In the genomic region with DNA sequence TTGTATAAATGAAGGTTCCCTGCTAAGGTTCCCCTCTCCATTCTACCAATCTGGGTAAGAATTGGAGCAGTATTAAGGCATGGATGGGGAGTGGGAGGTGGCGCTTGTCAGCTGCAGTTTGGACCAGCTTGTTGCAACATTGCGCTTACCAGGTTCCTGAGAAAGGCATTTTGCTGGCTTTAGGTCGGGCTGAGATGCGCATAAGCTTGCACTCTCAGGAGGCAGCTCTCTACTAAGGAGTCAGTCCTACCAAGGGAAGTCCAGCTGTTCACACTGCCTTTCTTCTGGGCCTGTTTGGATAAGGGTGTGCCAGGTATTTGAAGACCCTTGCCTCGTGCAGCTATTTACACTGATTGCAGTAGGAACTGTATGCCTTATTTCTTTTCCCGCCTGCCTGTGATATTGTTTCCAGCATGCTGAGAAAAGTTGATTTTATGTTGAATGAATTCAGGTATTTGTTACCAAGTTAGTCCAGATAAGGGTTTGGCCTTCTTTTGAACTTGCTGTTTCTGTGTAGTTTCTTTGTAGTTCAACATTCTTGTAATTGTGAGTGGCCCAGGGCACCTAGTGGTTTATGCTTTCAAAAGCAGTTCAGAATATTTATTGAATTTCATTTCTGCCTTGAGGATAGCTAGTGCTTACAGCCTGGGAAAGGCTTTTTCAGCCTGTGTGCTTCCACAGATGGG, we compare ENCODE assay signal across 9 cellular contexts. TPM values are rescaled to one million over a fixed set of nuclear protein-coding genes. Genes with fewer than 3 reads are reported as not detected.
DNase-seq lines count a peak whose midpoint lies in the region; ATAC-seq, FAIRE-seq and TF ChIP-seq lines count a peak whose summit lies in the region.
"Had no signal": no experiment of that assay in that cellular context is flagged by ENCODE, and none has a peak within 500 bp of the region (broad histone marks: within the 10 kb centered on the region; RNA-seq: fewer than 3 reads in every experiment).

No MANE protein-coding gene starts in this region.

- peak overlapping the region; percentile 85 for H3K4me3 Mint-ChIP-seq in activated naive CD8-positive, alpha-beta T cell treated with anti-CD3 and anti-CD28 coated beads, Interleukin-2, amount 50 U/mL, for 24 hours
- H3K4me3 Mint-ChIP-seq in type B pancreatic cell = peak overlapping the region; percentile 91

- H2AFZ ChIP-seq in keratinocyte (ENCODE audit: control insufficient read depth, low read length) = no peak overlapping the region

- H3K4me1 Mint-ChIP-seq in activated naive CD8-positive, alpha-beta T cell treated with anti-CD3 and anti-CD28 coated beads, Interleukin-2, amount 50 U/mL, for 24 hours = peaks cover 57% of the 10 kb centered on the region
- peaks cover 54% of the 10 kb centered on the region for H3K4me1 Mint-ChIP-seq in type B pancreatic cell (ENCODE audit: unreplicated experiment)

- H3K27me3 ChIP-seq in heart right ventricle (no peaks in the 10 kb centered on the region), keratinocyte (ENCODE audit: control insufficient read depth, extremely low read depth, insufficient read depth, low read length) (no peaks in the 10 kb centered on the region)

- H3K27me3 Mint-ChIP-seq in activated naive CD8-positive, alpha-beta T cell treated with anti-CD3 and anti-CD28 coated beads, Interleukin-2, amount 50 U/mL, for 24 hours = no peaks in the 10 kb centered on the region
- H3K27me3 Mint-ChIP-seq in type B pancreatic cell = no peaks in the 10 kb centered on the region

- H3K4me2 ChIP-seq in keratinocyte (ENCODE audit: control insufficient read depth, extremely low read depth, insufficient read depth, low read depth, low read length) = peak overlapping the region; percentile 95

- peaks cover 63% of the 10 kb centered on the region for H3K79me2 ChIP-seq in keratinocyte (ENCODE audit: control insufficient read depth, insufficient read depth, low read length)

- H3K27ac ChIP-seq in heart right ventricle = peak overlapping the region in 9 of 10 donors; percentile 32 to 95 (median 91)
- H3K27ac ChIP-seq in keratinocyte (ENCODE audit: control insufficient read depth, insufficient read depth, low read length) = no peak overlapping the region

- peak overlapping the region; percentile 68 to 98 (median 90) for H3K4me3 ChIP-seq in heart right ventricle
- H3K4me3 ChIP-seq in keratinocyte (ENCODE audit: control insufficient read depth in 2 of 3, extremely low read depth in 1 of 3, insufficient read depth in 2 of 3, low read depth in 1 of 3, low read length in 3 of 3) = peak overlapping the region in 2 of 3 experiments; percentile 83 to 87

- H3K9me3 Mint-ChIP-seq in activated naive CD8-positive, alpha-beta T cell treated with anti-CD3 and anti-CD28 coated beads, Interleukin-2, amount 50 U/mL, for 24 hours = no peaks in the 10 kb centered on the region
- no peaks in the 10 kb centered on the region for H3K9me3 Mint-ChIP-seq in type B pancreatic cell

- intact Hi-C loops in heart right ventricle (cut with DNase I) = loop anchor here in 3 of 10 donors (5.0 kb wide), 2 partner anchors 37 to 42 kb away; no protein-coding TSS in a partner anchor
- intact Hi-C loops in cardiac septum (cut with DNase I) = no loop called here

- FAIRE-seq in keratinocyte (lab: Jason Lieb, UNC) = no peak

- peaks cover 5 to 81% (median 72%) of the 10 kb centered on the region in 9 donors for H3K4me1 ChIP-seq in heart right ventricle
- H3K4me1 ChIP-seq in keratinocyte (ENCODE audit: control insufficient read depth, extremely low read depth, insufficient read depth, low read length) = peaks cover 20% of the 10 kb centered on the region

- H3K9me1 ChIP-seq in keratinocyte (ENCODE audit: control insufficient read depth, extremely low read depth, insufficient read depth, low read length) = no peaks in the 10 kb centered on the region

- ATAC-seq in heart right ventricle (no peak), HG02763 (IDR thresholded peaks at IDR 0.05; ENCODE audit: unreplicated experiment) (no peak)
- ATAC-seq in activated naive CD8-positive, alpha-beta T cell treated with anti-CD3 and anti-CD28 coated beads, Interleukin-2, amount 50 U/mL, for 24 hours = no peak

- 64 to 68% methylated on average over 6 of the region's 6 CpGs for WGBS in heart right ventricle, 2 donors

- TF ChIP-seq CTCF in heart right ventricle (IDR thresholded peaks at IDR 0.05) (no peak), keratinocyte (optimal IDR thresholded peaks at IDR 0.05 in 1 of 3, IDR thresholded peaks at IDR 0.05 in 1 of 3, conservative IDR thresholded peaks at IDR 0.05 in 1 of 3; ENCODE audit: extremely low read depth in 1 of 3, insufficient read depth in 2 of 3, low read length in 3 of 3) (no peak), type B pancreatic cell (conservative IDR thresholded peaks at IDR 0.05) (peak; percentile 15)

- H4K20me1 ChIP-seq in keratinocyte (ENCODE audit: control insufficient read depth, extremely low read depth, insufficient read depth, low read length) = peaks cover 11% of the 10 kb centered on the region

- peaks cover 13% of the 10 kb centered on the region for H3K36me3 Mint-ChIP-seq in activated naive CD8-positive, alpha-beta T cell treated with anti-CD3 and anti-CD28 coated beads, Interleukin-2, amount 50 U/mL, for 24 hours (ENCODE audit: low read depth)
- H3K36me3 Mint-ChIP-seq in type B pancreatic cell = peaks cover 7% of the 10 kb centered on the region

- no peak overlapping the region for H3K9ac ChIP-seq in keratinocyte (ENCODE audit: control insufficient read depth, extremely low read depth, insufficient read depth, low read length)

- no peak for DNase-seq in heart right ventricle
- no peak for DNase-seq in cardiac septum (ENCODE audit: low spot score)
- DNase-seq in activated naive CD8-positive, alpha-beta T cell treated with anti-CD3 and anti-CD28 coated beads, Interleukin-2, amount 50 U/mL, for 24 hours = no peak
- no peak for DNase-seq in keratinocyte (ENCODE audit: low read depth, low spot score)
- DNase-seq in type B pancreatic cell (ENCODE audit: extremely low spot score, unreplicated experiment) = no peak
- no peak for DNase-seq in SK-N-DZ (ENCODE audit: low spot score)
- DNase-seq in AML-193 (lab: John Stamatoyannopoulos, UW) = no peak
- DNase-seq: H7 had no signal

- dilution Hi-C loops in keratinocyte (cut with MboI; ENCODE audit: extremely low pct_ligation_motif_present, low sequenced_read_pairs) = no loop called here

- no peak overlapping the region for H3K27ac Mint-ChIP-seq in activated naive CD8-positive, alpha-beta T cell treated with anti-CD3 and anti-CD28 coated beads, Interleukin-2, amount 50 U/mL, for 24 hours
- H3K27ac Mint-ChIP-seq in type B pancreatic cell = peak overlapping the region; percentile 73

- peaks cover 0 to 19% (median 7%) of the 10 kb centered on the region in 9 donors for H3K36me3 ChIP-seq in heart right ventricle
- H3K36me3 ChIP-seq in keratinocyte (ENCODE audit: control insufficient read depth in 2 of 2, extremely low read depth in 1 of 2, insufficient read depth in 2 of 2, low read length in 2 of 2) = peaks cover 4 to 11% of the 10 kb centered on the region in 2 experiments

- H3K9me3 ChIP-seq in heart right ventricle = no peaks in the 10 kb centered on the region
- H3K9me3 ChIP-seq in keratinocyte (ENCODE audit: control insufficient read depth, low read depth, low read length) = no peaks in the 10 kb centered on the region

RNA-seq across cellular contexts. Expression of a gene that starts 2.6 kb away (rescaled TPM):
- total RNA-seq in heart right ventricle = 100 to 1,000 TPM in 8 of 10 donors, 10 to 100 TPM in 2; 95.1 to 179 (median 118) TPM
- polyA plus RNA-seq in heart right ventricle = 10 to 100 TPM; 35.3 to 59.2 TPM
- total RNA-seq in cardiac septum = 103 TPM
- polyA plus RNA-seq in keratinocyte = 38.8 to 65.2 TPM (median 46.7 TPM) in 3 replicates
- 34.8 TPM for polyA plus RNA-seq in keratinocyte (2011; ENCODE audit: low read depth)
- polyA plus RNA-seq in keratinocyte (2011; cell fraction: cytosol; rRNA removed) = 41.7 and 42.4 TPM in 2 replicates
- polyA plus RNA-seq in keratinocyte (2011; cell fraction: nucleus; rRNA removed) = 53.4 and 59.7 TPM in 2 replicates
- polyA plus RNA-seq in keratinocyte (2012; ENCODE audit: low replicate concordance) = 32.2 and 71.1 TPM in 2 replicates
- polyA minus RNA-seq in keratinocyte = 52.8 to 79.7 TPM (median 56.2 TPM) in 3 replicates
- 41.1 TPM for polyA minus RNA-seq in keratinocyte (2011; cell fraction: cytosol; rRNA and poly(A)+ RNA removed)
- polyA minus RNA-seq in keratinocyte (2011; cell fraction: nucleus; rRNA and poly(A)+ RNA removed) = 37.7 and 86.7 TPM in 2 replicates
- total RNA-seq in type B pancreatic cell (ENCODE audit: low replicate concordance) = 168 and 172 TPM in 2 replicates
- 74.0 and 94.2 TPM in 2 replicates for polyA plus RNA-seq in SK-N-DZ (2014; cell fraction: cytosol; rRNA removed)
- 49.1 and 55.5 TPM in 2 replicates for polyA plus RNA-seq in SK-N-DZ (2014; cell fraction: nucleus; rRNA removed)

RNA-seq across cellular contexts. Expression of a gene that starts 20.7 kb away (rescaled TPM):
- total RNA-seq in heart right ventricle = 10 to 100 TPM in 5 of 10 donors, 1 to 10 TPM in 5; 5.9 to 15.4 (median 9.6) TPM
- polyA plus RNA-seq in heart right ventricle = 1 to 10 TPM; 5.0 to 9.5 TPM
- total RNA-seq in cardiac septum = 10.9 TPM
- 22.0 to 22.8 TPM (median 22.1 TPM) in 3 replicates for polyA plus RNA-seq in keratinocyte
- 6.2 TPM for polyA plus RNA-seq in keratinocyte (2011; ENCODE audit: low read depth)
- polyA plus RNA-seq in keratinocyte (2011; cell fraction: cytosol; rRNA removed) = 20.2 and 26.4 TPM in 2 replicates
- 25.0 and 27.4 TPM in 2 replicates for polyA plus RNA-seq in keratinocyte (2011; cell fraction: nucleus; rRNA removed)
- 15.8 and 16.9 TPM in 2 replicates for polyA plus RNA-seq in keratinocyte (2012; ENCODE audit: low replicate concordance)
- polyA minus RNA-seq in keratinocyte = 13.0 to 23.7 TPM (median 21.0 TPM) in 3 replicates
- 20.3 TPM for polyA minus RNA-seq in keratinocyte (2011; cell fraction: cytosol; rRNA and poly(A)+ RNA removed)
- 11.0 and 16.7 TPM in 2 replicates for polyA minus RNA-seq in keratinocyte (2011; cell fraction: nucleus; rRNA and poly(A)+ RNA removed)
- 39.2 and 57.2 TPM in 2 replicates for total RNA-seq in type B pancreatic cell (ENCODE audit: low replicate concordance)
- polyA plus RNA-seq in SK-N-DZ (2014; cell fraction: cytosol; rRNA removed) = 32.6 TPM in 2 replicates
- polyA plus RNA-seq in SK-N-DZ (2014; cell fraction: nucleus; rRNA removed) = 22.6 and 23.9 TPM in 2 replicates

RNA-seq across cellular contexts. Expression of a gene that starts 36.1 kb away (rescaled TPM):
- 100 to 1,000 TPM in 1 of 10 donors, 10 to 100 TPM in 9; 67.0 to 119 (median 77.9) TPM for total RNA-seq in heart right ventricle
- polyA plus RNA-seq in heart right ventricle = 10 to 100 TPM; 64.4 to 69.0 TPM
- 58.4 TPM for total RNA-seq in cardiac septum
- 2.2 to 3.8 TPM (median 2.8 TPM) in 3 replicates for polyA plus RNA-seq in keratinocyte
- 0.80 TPM for polyA plus RNA-seq in keratinocyte (2011; ENCODE audit: low read depth)
- polyA plus RNA-seq in keratinocyte (2011; cell fraction: cytosol; rRNA removed) = 1.3 and 3.4 TPM in 2 replicates
- polyA plus RNA-seq in keratinocyte (2011; cell fraction: nucleus; rRNA removed) = 2.4 and 3.5 TPM in 2 replicates
- polyA plus RNA-seq in keratinocyte (2012; ENCODE audit: low replicate concordance) = 3.0 and 4.6 TPM in 2 replicates
- 1.1 to 3.0 TPM (median 1.3 TPM) in 3 replicates for polyA minus RNA-seq in keratinocyte
- 4.2 TPM for polyA minus RNA-seq in keratinocyte (2011; cell fraction: cytosol; rRNA and poly(A)+ RNA removed)
- polyA minus RNA-seq in keratinocyte (2011; cell fraction: nucleus; rRNA and poly(A)+ RNA removed) = 2.3 and 2.4 TPM in 2 replicates
- total RNA-seq in type B pancreatic cell (ENCODE audit: low replicate concordance) = 12.1 and 16.4 TPM in 2 replicates
- 9.8 and 12.4 TPM in 2 replicates for polyA plus RNA-seq in SK-N-DZ (2014; cell fraction: cytosol; rRNA removed)
- polyA plus RNA-seq in SK-N-DZ (2014; cell fraction: nucleus; rRNA removed) = 43.7 and 49.1 TPM in 2 replicates

RNA-seq across cellular contexts. Expression of a gene that starts 49.1 kb away (rescaled TPM):
- total RNA-seq in heart right ventricle (1 to 10 TPM; 1.3 to 8.7 (median 3.0) TPM), cardiac septum (2.8 TPM), type B pancreatic cell (ENCODE audit: low replicate concordance) (0.26 and 0.56 TPM in 2 replicates)
- polyA plus RNA-seq in heart right ventricle (10 to 100 TPM in 1 of 2 donors, 1 to 10 TPM in 1; 3.3 to 12.0 TPM), keratinocyte (0.04 TPM in 2 of 3 replicates, not detected in the other)
- not detected for polyA plus RNA-seq in keratinocyte (2011; ENCODE audit: low read depth)
- polyA plus RNA-seq in keratinocyte (2011; cell fraction: cytosol; rRNA removed) = not detected in 2 replicates
- polyA plus RNA-seq in keratinocyte (2011; cell fraction: nucleus; rRNA removed) = 0.08 and 0.16 TPM in 2 replicates
- not detected in 2 replicates for polyA plus RNA-seq in keratinocyte (2012; ENCODE audit: low replicate concordance)
- polyA minus RNA-seq in keratinocyte = not detected in 3 replicates
- not detected for polyA minus RNA-seq in keratinocyte (2011; cell fraction: cytosol; rRNA and poly(A)+ RNA removed)
- polyA minus RNA-seq in keratinocyte (2011; cell fraction: nucleus; rRNA and poly(A)+ RNA removed) = not detected in 2 replicates
- polyA plus RNA-seq in SK-N-DZ (2014; cell fraction: cytosol; rRNA removed) = not detected in 2 replicates
- polyA plus RNA-seq in SK-N-DZ (2014; cell fraction: nucleus; rRNA removed) = 1.2 TPM in 1 of 2 replicates, not detected in the other
